In genomic region chr13:51995677-51996551, GRCh38 we compare ENCODE assay signal across 9 cellular contexts. TPM values are rescaled to one million over a fixed set of nuclear protein-coding genes. Genes with fewer than 3 reads are reported as not detected.
DNase-seq lines count a peak whose midpoint lies in the region; ATAC-seq and TF ChIP-seq lines count a peak whose summit lies in the region.
"Had no signal": no experiment of that assay in that cellular context is flagged by ENCODE, and none has a peak within 500 bp of the region (broad histone marks: within the 10 kb centered on the region; RNA-seq: fewer than 3 reads in every experiment).

No MANE protein-coding gene starts in this region.

- no peak overlapping the region for H3K4me3 Mint-ChIP-seq in WTC11

- no peak for DNase-seq in WTC11 (ENCODE audit: low spot score)
- peak; percentile 25 for DNase-seq in left cardiac atrium
- no peak for DNase-seq in retinal pigment epithelial cell (ENCODE audit: low read depth)
- no peak for DNase-seq in activated effector memory CD4-positive, alpha-beta T cell treated with Interleukin-2 at 50 U/mL for 16 hours
- no peak for DNase-seq in stimulated activated naive CD4-positive, alpha-beta T cell (lab: John Stamatoyannopoulos, UW)
- DNase-seq in NOMO-1 treated with dmso at 0.1 percent for 144 hours (lab: John Stamatoyannopoulos, UW; ENCODE audit: unreplicated experiment) = no peak
- DNase-seq: H7 had no signal

- no peak overlapping the region for H3K4me3 ChIP-seq in retinal pigment epithelial cell (ENCODE audit: low read length)

- POLR2A ChIA-PET in WTC11 (lab: Charles Lee) = no interaction called here

- no peaks in the 10 kb centered on the region; the same call in 1 of the 2 replicates for H3K27me3 Mint-ChIP-seq in WTC11 (ENCODE audit: low read depth)

- no peak for TF ChIP-seq RAD21 in Ishikawa (IDR thresholded peaks at IDR 0.05; ENCODE audit: low read depth)

- CTCF ChIA-PET in WTC11 (lab: Charles Lee) = no interaction called here

- no peaks in the 10 kb centered on the region for H3K9me3 Mint-ChIP-seq in WTC11

- TF ChIP-seq CTCF in WTC11 (IDR thresholded peaks at IDR 0.05) (no peak), retinal pigment epithelial cell (conservative IDR thresholded peaks at IDR 0.05; ENCODE audit: low read depth, low read length) (peak; percentile 12)

- ATAC-seq in WTC11 (peak; percentile 36), left cardiac atrium (peak; percentile 76 to 86), GM18519 (IDR thresholded peaks at IDR 0.05; ENCODE audit: low FRiP score, unreplicated experiment) (no peak)

- intact Hi-C loops in left cardiac atrium (cut with DNase I) = loop anchor here (5.0 kb wide), 2 partner anchors 131 to 169 kb away; partner anchors contain the start of gene NEK5 (in 1 of the 2)

- no peak for TF ChIP-seq EP300 in Ishikawa (IDR thresholded peaks at IDR 0.05; ENCODE audit: borderline replicate concordance)

- no peaks in the 10 kb centered on the region for H3K36me3 Mint-ChIP-seq in WTC11

- H3K27ac Mint-ChIP-seq in WTC11 = no peak overlapping the region

- H3K4me1 Mint-ChIP-seq in WTC11 = peaks cover 50% of the 10 kb centered on the region

TF ChIP-seq in Ishikawa, 13 proteins besides CTCF, POLR2A, EP300 and RAD21:
- no peak for TF ChIP-seq TCF12 (IDR thresholded peaks at IDR 0.05; ENCODE audit: low read depth)
- TF ChIP-seq MAX (IDR thresholded peaks at IDR 0.05) = peak; percentile 34; the same call in 1 of the 2 replicates

TF ChIP-seq in WTC11, 78 proteins besides CTCF, POLR2A, EP300 and RAD21:
- TF ChIP-seq SP1 (CRISPR knock-in tag; conservative IDR thresholded peaks at IDR 0.05) (no peak), USF2 (CRISPR knock-in tag; IDR thresholded peaks at IDR 0.05) (no peak), PRDM15 (CRISPR knock-in tag; IDR thresholded peaks at IDR 0.05) (no peak), MYBL2 (CRISPR knock-in tag; IDR thresholded peaks at IDR 0.05) (no peak), NR1H2 (CRISPR knock-in tag; IDR thresholded peaks at IDR 0.05) (no peak), E2F1 (CRISPR knock-in tag; IDR thresholded peaks at IDR 0.05) (no peak), NR2C2 (CRISPR knock-in tag; IDR thresholded peaks at IDR 0.05) (no peak), TEAD1 (CRISPR knock-in tag; IDR thresholded peaks at IDR 0.05) (no peak), ESRRA (CRISPR knock-in tag; IDR thresholded peaks at IDR 0.05; ENCODE audit: borderline replicate concordance) (no peak)
- TF ChIP-seq, protein P1, sequence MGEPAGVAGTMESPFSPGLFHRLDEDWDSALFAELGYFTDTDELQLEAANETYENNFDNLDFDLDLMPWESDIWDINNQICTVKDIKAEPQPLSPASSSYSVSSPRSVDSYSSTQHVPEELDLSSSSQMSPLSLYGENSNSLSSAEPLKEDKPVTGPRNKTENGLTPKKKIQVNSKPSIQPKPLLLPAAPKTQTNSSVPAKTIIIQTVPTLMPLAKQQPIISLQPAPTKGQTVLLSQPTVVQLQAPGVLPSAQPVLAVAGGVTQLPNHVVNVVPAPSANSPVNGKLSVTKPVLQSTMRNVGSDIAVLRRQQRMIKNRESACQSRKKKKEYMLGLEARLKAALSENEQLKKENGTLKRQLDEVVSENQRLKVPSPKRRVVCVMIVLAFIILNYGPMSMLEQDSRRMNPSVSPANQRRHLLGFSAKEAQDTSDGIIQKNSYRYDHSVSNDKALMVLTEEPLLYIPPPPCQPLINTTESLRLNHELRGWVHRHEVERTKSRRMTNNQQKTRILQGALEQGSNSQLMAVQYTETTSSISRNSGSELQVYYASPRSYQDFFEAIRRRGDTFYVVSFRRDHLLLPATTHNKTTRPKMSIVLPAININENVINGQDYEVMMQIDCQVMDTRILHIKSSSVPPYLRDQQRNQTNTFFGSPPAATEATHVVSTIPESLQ (CRISPR knock-in tag; IDR thresholded peaks at IDR 0.05) = no peak
- TF ChIP-seq, protein P2, sequence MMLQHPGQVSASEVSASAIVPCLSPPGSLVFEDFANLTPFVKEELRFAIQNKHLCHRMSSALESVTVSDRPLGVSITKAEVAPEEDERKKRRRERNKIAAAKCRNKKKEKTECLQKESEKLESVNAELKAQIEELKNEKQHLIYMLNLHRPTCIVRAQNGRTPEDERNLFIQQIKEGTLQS (CRISPR knock-in tag; conservative IDR thresholded peaks at IDR 0.05) = no peak

RNA-seq across cellular contexts. Expression of gene ATP7B, which starts 15.3 kb away (rescaled TPM):
- total RNA-seq in WTC11 (2021) = 10.2 to 11.8 TPM (median 11.6 TPM) in 3 replicates
- total RNA-seq in left cardiac atrium = 1 to 10 TPM; 4.7 to 5.9 TPM

RNA-seq across cellular contexts. Expression of gene ALG11, which starts 16.3 kb away (rescaled TPM):
- total RNA-seq in WTC11 (2021) (35.9 to 40.6 TPM (median 38.9 TPM) in 3 replicates), left cardiac atrium (10 to 100 TPM; 24.9 to 28.9 TPM)

RNA-seq across cellular contexts. Expression of gene UTP14C, which starts 28.6 kb away (rescaled TPM):
- total RNA-seq in WTC11 (2021) = 18.5 to 20.5 TPM (median 19.2 TPM) in 3 replicates
- total RNA-seq in left cardiac atrium = 10 to 100 TPM; 13.9 to 14.9 TPM
